In genomic region chr22:32053165-32053755, GRCh38 we compare ENCODE assay signal across 1 cellular context.
TF ChIP-seq lines count a peak whose summit lies in the region.

No MANE protein-coding gene starts in this region.

TF ChIP-seq in K562, 482 proteins besides CTCF, POLR2A, EP300 and RAD21:
- TF ChIP-seq ZNF512 (tag; IDR thresholded peaks at IDR 0.05) (peak; percentile 72), ZNF311 (CRISPR knock-in tag; IDR thresholded peaks at IDR 0.05) (no peak)
